In genomic region chr5:143119881-143120341, GRCh38 we compare ENCODE assay signal across 13 cellular contexts.
DNase-seq lines count a peak whose midpoint lies in the region; ATAC-seq and TF ChIP-seq lines count a peak whose summit lies in the region.
"Had no signal": no experiment of that assay in that cellular context is flagged by ENCODE, and none has a peak within 500 bp of the region (broad histone marks: within the 10 kb centered on the region; RNA-seq: fewer than 3 reads in every experiment).

No MANE protein-coding gene starts in this region.

- 0 out of 2 replicates have a peak overlapping the region, but pooled peaks have one; percentile 4 for H3K4me2 ChIP-seq in GM23338

- intact Hi-C loops in left colon (cut with DNase I, micrococcal nuclease) (no loop called here), lower lobe of right lung (cut with DNase I) (no loop called here)

- H3K4me1 ChIP-seq in GM23338 (ENCODE audit: insufficient read depth) = peaks cover 35% of the 10 kb centered on the region
- H3K4me1 ChIP-seq in lower lobe of right lung = peaks cover 4% of the 10 kb centered on the region

- H3K36me3 ChIP-seq in GM23338 (ENCODE audit: insufficient read depth) (no peaks in the 10 kb centered on the region), lower lobe of right lung (no peaks in the 10 kb centered on the region)

- peaks cover 2% of the 10 kb centered on the region for H3K27me3 Mint-ChIP-seq in GM23338 (ENCODE audit: insufficient read depth, low read depth, poor library complexity)
- H3K27me3 Mint-ChIP-seq: activated naive CD4-positive, alpha-beta T cell treated with anti-CD3 and anti-CD28 coated beads, Interleukin-2, amount 10 ng/mL, durations not matched to agents 7 days and 5 days; naive B cell had no signal

- peaks cover 9% of the 10 kb centered on the region for H3K9me2 ChIP-seq in GM23338 (ENCODE audit: insufficient read depth)

- no peaks in the 10 kb centered on the region for H3K9me3 ChIP-seq in lower lobe of right lung

- no peaks in the 10 kb centered on the region for H4K20me1 ChIP-seq in GM23338 (replicated peaks; ENCODE audit: insufficient read depth)

- TF ChIP-seq CTCF in GM23338 (conservative IDR thresholded peaks at IDR 0.05; ENCODE audit: low read depth in 2 of 2) = no peak
- TF ChIP-seq CTCF in lower lobe of right lung (IDR thresholded peaks at IDR 0.05) = no peak

- no peaks in the 10 kb centered on the region for H3F3A ChIP-seq in GM23338 (replicated peaks; ENCODE audit: low read depth)

- H3K27ac ChIP-seq in GM23338 (ENCODE audit: low read depth) (no peak overlapping the region), lower lobe of right lung (no peak overlapping the region)
- H3K27ac ChIP-seq: parathyroid adenoma had no signal

- H3K36me3 Mint-ChIP-seq in GM23338 (ENCODE audit: low read depth) = peaks cover 2% of the 10 kb centered on the region; the same call in 1 of the 3 replicates

- H3K9me3 Mint-ChIP-seq in GM23338 = no peaks in the 10 kb centered on the region
- H3K9me3 Mint-ChIP-seq: activated naive CD4-positive, alpha-beta T cell treated with anti-CD3 and anti-CD28 coated beads, Interleukin-2, amount 10 ng/mL, durations not matched to agents 7 days and 5 days; naive B cell had no signal

- H3K27me3 ChIP-seq in GM23338 (ENCODE audit: insufficient read depth) (no peaks in the 10 kb centered on the region), lower lobe of right lung (ENCODE audit: low read depth) (no peaks in the 10 kb centered on the region)

- H3K79me2 ChIP-seq in GM23338 (replicated peaks; ENCODE audit: insufficient read depth) = no peaks in the 10 kb centered on the region
- H3K79me2 ChIP-seq: parathyroid adenoma had no signal

- H3K4me1 Mint-ChIP-seq in GM23338 = peaks cover 45% of the 10 kb centered on the region

- H3K27ac Mint-ChIP-seq in GM23338 = no peak overlapping the region
- H3K27ac Mint-ChIP-seq: activated naive CD4-positive, alpha-beta T cell treated with anti-CD3 and anti-CD28 coated beads, Interleukin-2, amount 10 ng/mL, durations not matched to agents 7 days and 5 days had no signal

- no peak overlapping the region for H2AFZ ChIP-seq in GM23338
- H2AFZ ChIP-seq: parathyroid adenoma had no signal

- H3K4me3 Mint-ChIP-seq in GM23338 = no peak overlapping the region
- H3K4me3 Mint-ChIP-seq: activated naive CD4-positive, alpha-beta T cell treated with anti-CD3 and anti-CD28 coated beads, Interleukin-2, amount 10 ng/mL, durations not matched to agents 7 days and 5 days; naive B cell had no signal

- no peak overlapping the region for H3K4me3 ChIP-seq in GM23338
- H3K4me3 ChIP-seq in lower lobe of right lung = no peak overlapping the region

- peak; percentile 30 for ATAC-seq in GM18868 (IDR thresholded peaks at IDR 0.05; ENCODE audit: unreplicated experiment)
- ATAC-seq in GM23338 = no peak
- peak; percentile 11 for ATAC-seq in left colon
- ATAC-seq in lower lobe of right lung = no peak
- ATAC-seq in HG02840 (IDR thresholded peaks at IDR 0.05; ENCODE audit: low FRiP score, unreplicated experiment) = no peak

- DNase-seq in GM23338 (ENCODE audit: low spot score) (no peak), NCI-H460 (ENCODE audit: extremely low read depth, low read depth) (peak; percentile 64), left colon (no peak), lower lobe of right lung (no peak), glomerular visceral epithelial cell (ENCODE audit: extremely low spot score) (no peak), NCI-H2227 treated with DMSO at 0.1 percent for 48 hours (lab: John Stamatoyannopoulos, UW) (no peak)
- DNase-seq: activated naive CD4-positive, alpha-beta T cell treated with anti-CD3 and anti-CD28 coated beads, Interleukin-2, amount 10 ng/mL, durations not matched to agents 7 days and 5 days; activated T-cell treated with anti-CD3 and anti-CD28 coated beads, Interleukin-2, amount 50 U/mL, for 1 hour; naive B cell; NCI-H226 had no signal

TF ChIP-seq in GM23338, 12 proteins besides CTCF, POLR2A, EP300 and RAD21 (continues in another document):
- TF ChIP-seq ZNF114 (CRISPR knock-in tag; IDR thresholded peaks at IDR 0.05) (no peak), EZH2phosphoT487 (IDR thresholded peaks at IDR 0.05; ENCODE audit: unreplicated experiment) (no peak), POLR2AphosphoS5 (IDR thresholded peaks at IDR 0.05; ENCODE audit: low read depth) (no peak), ZNF462 (CRISPR knock-in tag; IDR thresholded peaks at IDR 0.05) (no peak), ZNF331 (CRISPR knock-in tag; IDR thresholded peaks at IDR 0.05; ENCODE audit: low read depth) (no peak), CREB1 (CRISPR knock-in tag; IDR thresholded peaks at IDR 0.05; ENCODE audit: low read depth) (no peak)
- TF ChIP-seq, protein P1, sequence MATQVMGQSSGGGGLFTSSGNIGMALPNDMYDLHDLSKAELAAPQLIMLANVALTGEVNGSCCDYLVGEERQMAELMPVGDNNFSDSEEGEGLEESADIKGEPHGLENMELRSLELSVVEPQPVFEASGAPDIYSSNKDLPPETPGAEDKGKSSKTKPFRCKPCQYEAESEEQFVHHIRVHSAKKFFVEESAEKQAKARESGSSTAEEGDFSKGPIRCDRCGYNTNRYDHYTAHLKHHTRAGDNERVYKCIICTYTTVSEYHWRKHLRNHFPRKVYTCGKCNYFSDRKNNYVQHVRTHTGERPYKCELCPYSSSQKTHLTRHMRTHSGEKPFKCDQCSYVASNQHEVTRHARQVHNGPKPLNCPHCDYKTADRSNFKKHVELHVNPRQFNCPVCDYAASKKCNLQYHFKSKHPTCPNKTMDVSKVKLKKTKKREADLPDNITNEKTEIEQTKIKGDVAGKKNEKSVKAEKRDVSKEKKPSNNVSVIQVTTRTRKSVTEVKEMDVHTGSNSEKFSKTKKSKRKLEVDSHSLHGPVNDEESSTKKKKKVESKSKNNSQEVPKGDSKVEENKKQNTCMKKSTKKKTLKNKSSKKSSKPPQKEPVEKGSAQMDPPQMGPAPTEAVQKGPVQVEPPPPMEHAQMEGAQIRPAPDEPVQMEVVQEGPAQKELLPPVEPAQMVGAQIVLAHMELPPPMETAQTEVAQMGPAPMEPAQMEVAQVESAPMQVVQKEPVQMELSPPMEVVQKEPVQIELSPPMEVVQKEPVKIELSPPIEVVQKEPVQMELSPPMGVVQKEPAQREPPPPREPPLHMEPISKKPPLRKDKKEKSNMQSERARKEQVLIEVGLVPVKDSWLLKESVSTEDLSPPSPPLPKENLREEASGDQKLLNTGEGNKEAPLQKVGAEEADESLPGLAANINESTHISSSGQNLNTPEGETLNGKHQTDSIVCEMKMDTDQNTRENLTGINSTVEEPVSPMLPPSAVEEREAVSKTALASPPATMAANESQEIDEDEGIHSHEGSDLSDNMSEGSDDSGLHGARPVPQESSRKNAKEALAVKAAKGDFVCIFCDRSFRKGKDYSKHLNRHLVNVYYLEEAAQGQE (IDR thresholded peaks at IDR 0.05; ENCODE audit: unreplicated experiment) = no peak

Comparison
In these comparisons a context has a peak if more than half of its experiments do, and no peak if none do; other contexts are left out.
1. ATAC-seq: peak in GM18868 (single experiment) and left colon (single experiment); none in GM23338 (single experiment), lower lobe of right lung (0 of 2) and HG02840 (single experiment).